1 cellular context compared by ENCODE assay signal in genomic region chr4:185384061-185384460, GRCh38.
TF ChIP-seq lines count a peak whose summit lies in the region.

No MANE protein-coding gene starts in this region.

TF ChIP-seq in endothelial cell of umbilical vein, 7 proteins besides CTCF, POLR2A, EP300 and RAD21 (continued from another document):
- TF ChIP-seq MAX (IDR thresholded peaks at IDR 0.05; ENCODE audit: insufficient read depth, insufficient read length) (no peak), FOS (IDR thresholded peaks at IDR 0.05; ENCODE audit: borderline replicate concordance, insufficient read depth, low read length) (no peak), POLR2AphosphoS5 (IDR thresholded peaks at IDR 0.05; ENCODE audit: insufficient read depth, low read depth, low read length) (no peak), GATA2 (IDR thresholded peaks at IDR 0.05; ENCODE audit: insufficient read depth, insufficient read length, low read depth, low read length) (no peak)
